Comparison of ENCODE assay signal across 18 cellular contexts in the genomic region with DNA sequence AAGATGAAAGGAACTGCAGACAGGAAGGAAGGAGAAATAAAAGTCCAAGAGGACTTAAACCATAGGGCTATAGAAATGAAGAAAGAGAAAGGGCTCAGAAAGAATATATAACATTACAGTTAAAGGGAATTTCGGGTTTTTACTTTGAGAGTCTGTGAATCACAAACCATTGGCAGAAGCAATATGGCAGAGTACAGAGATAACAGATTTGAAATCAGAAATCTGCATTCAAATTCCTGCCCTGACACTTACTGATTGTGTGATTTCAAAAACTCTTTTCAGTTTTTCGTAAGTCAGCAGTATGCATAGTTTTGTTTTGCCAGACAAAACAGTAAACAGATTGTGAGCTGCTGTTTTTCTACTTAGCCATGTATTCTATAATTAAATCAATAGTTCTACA. TPM values are rescaled to one million over a fixed set of nuclear protein-coding genes. Genes with fewer than 3 reads are reported as not detected.
DNase-seq lines count a peak whose midpoint lies in the region; ATAC-seq and TF ChIP-seq lines count a peak whose summit lies in the region.
"Had no signal": no experiment of that assay in that cellular context is flagged by ENCODE, and none has a peak within 500 bp of the region (broad histone marks: within the 10 kb centered on the region; RNA-seq: fewer than 3 reads in every experiment).

No MANE protein-coding gene starts in this region.

- TF ChIP-seq CTCF in HFFc6 (IDR thresholded peaks at IDR 0.05), result no peak
- no peak for TF ChIP-seq CTCF in chondrocyte (IDR thresholded peaks at IDR 0.05)
- TF ChIP-seq CTCF in osteoblast (IDR thresholded peaks at IDR 0.05; ENCODE audit: extremely low read depth, low read depth, low read length), result no peak
- no peak for TF ChIP-seq CTCF in RWPE1 (conservative IDR thresholded peaks at IDR 0.05; ENCODE audit: low read depth)

- POLR2A ChIA-PET in naive thymus-derived CD8-positive, alpha-beta T cell (lab: Charles Lee), result interaction anchor here (0.7 kb wide), 1 partner anchor 11 kb away, joined by 3 read pairs; no protein-coding TSS in a partner anchor
- POLR2A ChIA-PET in RWPE1 (lab: Yijun Ruan, JAX; ENCODE audit: low non-redundant PET), result no interaction called here

- H3K4me1 ChIP-seq in osteoblast (ENCODE audit: insufficient read depth, low read length), result peaks cover 22% of the 10 kb centered on the region

- H2AFZ ChIP-seq in osteoblast (ENCODE audit: low read length), result no peak overlapping the region

- no peak for ATAC-seq in GM18498 (IDR thresholded peaks at IDR 0.05; ENCODE audit: unreplicated experiment)
- no peak for ATAC-seq in naive thymus-derived CD8-positive, alpha-beta T cell

- H3K4me1 Mint-ChIP-seq in HFFc6 (ENCODE audit: low read depth), result peaks cover 34% of the 10 kb centered on the region
- H3K4me1 Mint-ChIP-seq in chondrocyte (ENCODE audit: low read depth), result peaks cover 46% of the 10 kb centered on the region
- H3K4me1 Mint-ChIP-seq in naive thymus-derived CD8-positive, alpha-beta T cell, result peaks cover 4 to 29% (median 9%) of the 10 kb centered on the region in 4 donors

- no peaks in the 10 kb centered on the region for H3K27me3 Mint-ChIP-seq in HFFc6 (ENCODE audit: insufficient read depth)
- H3K27me3 Mint-ChIP-seq in chondrocyte (ENCODE audit: low read depth), result no peaks in the 10 kb centered on the region
- H3K27me3 Mint-ChIP-seq in naive thymus-derived CD8-positive, alpha-beta T cell, result no peaks in the 10 kb centered on the region

- H3K27ac Mint-ChIP-seq in HFFc6 (peak overlapping the region; percentile 70; the same call in 1 of the 2 replicates), chondrocyte (ENCODE audit: unreplicated experiment) (peak overlapping the region; percentile 90)
- H3K27ac Mint-ChIP-seq in naive thymus-derived CD8-positive, alpha-beta T cell, result peak overlapping the region in 1 of 10 donors; percentile 14

- peaks cover 88% of the 10 kb centered on the region for H3K79me2 ChIP-seq in osteoblast (ENCODE audit: insufficient read depth, low read length)

- no peak overlapping the region for H3K4me3 ChIP-seq in osteoblast (ENCODE audit: insufficient read depth, low read length)
- H3K4me3 ChIP-seq: HAP-1, SJSA1 had no signal

- H3K9me3 Mint-ChIP-seq in HFFc6 (no peaks in the 10 kb centered on the region), chondrocyte (ENCODE audit: low read depth) (peaks cover 3% of the 10 kb centered on the region)
- peaks cover 0 to 2% (median 0%) of the 10 kb centered on the region in 9 donors for H3K9me3 Mint-ChIP-seq in naive thymus-derived CD8-positive, alpha-beta T cell

- peak overlapping the region; percentile 61; the same call in 1 of the 2 replicates for H3K4me3 Mint-ChIP-seq in HFFc6
- H3K4me3 Mint-ChIP-seq in chondrocyte (ENCODE audit: unreplicated experiment), result no peak overlapping the region
- H3K4me3 Mint-ChIP-seq in naive thymus-derived CD8-positive, alpha-beta T cell, result peak overlapping the region in 1 of 10 donors; percentile 6

- peak overlapping the region; percentile 74 for H3K27ac ChIP-seq in osteoblast (ENCODE audit: low read depth, low read length)
- H3K27ac ChIP-seq in RWPE1, result no peak overlapping the region
- H3K27ac ChIP-seq: SJSA1 had no signal

- H3K27me3 ChIP-seq in osteoblast (ENCODE audit: insufficient read depth, low read length), result no peaks in the 10 kb centered on the region
- H3K27me3 ChIP-seq: SJSA1 had no signal

- no peaks in the 10 kb centered on the region for H4K20me1 ChIP-seq in osteoblast (ENCODE audit: insufficient read depth, low read length)

- H3K36me3 ChIP-seq in osteoblast (ENCODE audit: insufficient read depth, low read length), result no peaks in the 10 kb centered on the region
- H3K36me3 ChIP-seq: HAP-1, SJSA1 had no signal

- CTCF ChIA-PET in RWPE1 (lab: Yijun Ruan, JAX), result interaction anchor here (1.0 kb wide), 1 partner anchor 172 kb away, joined by 3 read pairs; no protein-coding TSS in a partner anchor

- H3K4me2 ChIP-seq in osteoblast (ENCODE audit: insufficient read depth, low read length), result peak overlapping the region; percentile 62

- no peaks in the 10 kb centered on the region for H3K9me3 ChIP-seq in osteoblast (ENCODE audit: low read depth, low read length)
- H3K9me3 ChIP-seq: Caco-2, HAP-1, SJSA1 had no signal

- peak; percentile 16 for DNase-seq in G401 (ENCODE audit: low spot score)
- no peak for DNase-seq in HFFc6
- DNase-seq in chondrocyte (ENCODE audit: low spot score), result no peak
- no peak for DNase-seq in osteoblast (ENCODE audit: insufficient read length, low spot score, missing footprints)
- DNase-seq in naive thymus-derived CD8-positive, alpha-beta T cell, result no peak
- no peak for DNase-seq in RWPE1 (ENCODE audit: low spot score)
- DNase-seq: ACHN, Caco-2, DMS153, NCI-H1436, NCI-H2029, NCI-H2171 treated with DMSO at 0.1 percent for 48 hours, NCI-H446 treated with DMSO at 0.1 percent for 48 hours, NCI-H748 treated with DMSO at 0.1 percent for 48 hours, RPMI8226 had no signal

- H3K36me3 Mint-ChIP-seq in HFFc6 (ENCODE audit: low read depth), result peaks cover 4% of the 10 kb centered on the region; the same call in 1 of the 2 replicates
- H3K36me3 Mint-ChIP-seq in chondrocyte (ENCODE audit: low read depth), result no peaks in the 10 kb centered on the region
- peaks cover 0 to 11% (median 5%) of the 10 kb centered on the region in 3 donors for H3K36me3 Mint-ChIP-seq in naive thymus-derived CD8-positive, alpha-beta T cell

- in situ Hi-C loops in G401 (cut with HindIII; ENCODE audit: low sequenced_read_pairs), result no loop called here

RNA-seq across cellular contexts. Expression of a gene that starts 8.2 kb away (rescaled TPM):
- total RNA-seq in G401 (2014; rRNA removed; shearing (Covaris generic)), result 29.1 and 33.7 TPM in 2 replicates
- 10 to 100 TPM; 29.0 to 36.7 (median 32.8) TPM for total RNA-seq in HFFc6 (2021; fragmentation: NEBNext Ultra II Directional; extraction: Animal tissue kit (Norgen Biotek cat#: 25700))
- 72.9 to 81.3 TPM (median 77.0 TPM) in 3 replicates for total RNA-seq in chondrocyte
- 92.6 and 105 TPM in 2 replicates for total RNA-seq in osteoblast
- total RNA-seq in naive thymus-derived CD8-positive, alpha-beta T cell, result 100 to 1,000 TPM; 112 to 126 TPM
- polyA plus RNA-seq in naive thymus-derived CD8-positive, alpha-beta T cell, result 10 to 100 TPM; 28.6 to 51.9 (median 50.0) TPM
